20 cellular contexts compared by ENCODE assay signal in the genomic region with DNA sequence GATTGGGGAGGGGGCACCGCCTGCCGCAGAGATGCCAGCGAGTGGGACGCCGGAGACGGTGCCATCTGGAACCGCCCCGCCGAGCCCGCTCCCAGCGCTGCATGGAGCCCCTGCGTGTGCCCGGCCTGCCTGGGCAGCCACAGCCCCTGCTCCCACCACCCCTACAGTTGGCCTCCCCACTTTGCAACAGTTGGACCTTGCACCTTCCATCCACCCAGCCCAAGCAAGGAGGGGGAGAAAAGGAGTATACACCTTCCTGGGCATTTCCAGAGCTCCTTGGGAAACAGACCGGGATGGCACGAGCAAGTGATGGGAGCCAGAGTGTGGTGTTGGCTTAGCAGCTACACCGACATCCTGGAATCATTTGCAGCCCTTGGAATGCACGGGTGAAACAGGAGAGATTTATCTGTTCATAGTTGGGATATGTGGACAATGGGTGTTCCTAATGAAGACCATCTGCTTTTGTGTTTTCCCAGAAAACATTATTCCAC. TPM values are rescaled to one million over a fixed set of nuclear protein-coding genes. Genes with fewer than 3 reads are reported as not detected.
DNase-seq lines count a peak whose midpoint lies in the region; ATAC-seq, FAIRE-seq and TF ChIP-seq lines count a peak whose summit lies in the region.
"Had no signal": no experiment of that assay in that cellular context is flagged by ENCODE, and none has a peak within 500 bp of the region (broad histone marks: within the 10 kb centered on the region; RNA-seq: fewer than 3 reads in every experiment).

No MANE protein-coding gene starts in this region.

- H3K9me3 Mint-ChIP-seq in glutamatergic neuron (ENCODE audit: unreplicated experiment) = peaks cover 37% of the 10 kb centered on the region
- H3K9me3 Mint-ChIP-seq in type B pancreatic cell = no peaks in the 10 kb centered on the region
- H3K9me3 Mint-ChIP-seq in stimulated activated naive CD8-positive, alpha-beta T cell treated with anti-CD3 and anti-CD28 coated beads, Interleukin-15, amount 100 ng/mL, for 72 hours = no peaks in the 10 kb centered on the region
- H3K9me3 Mint-ChIP-seq: activated naive CD8-positive, alpha-beta T cell treated with anti-CD3 and anti-CD28 coated beads, Interleukin-2, amount 50 U/mL, for 24 hours; activated T-helper 1 cell treated with anti-CD3 and anti-CD28 coated beads, Interleukin-12 subunit alpha, Interleukin-12 subunit beta, Interleukin-2, Interleukin-4 antibody, amounts not matched to agents 30 ng/mL and 10 ng/mL and 1 ng/mL, durations not matched to agents 14 hours and 24 hours and 36 hours; neural crest cell had no signal

- H4K91ac ChIP-seq in neuronal stem cell (ENCODE audit: low read depth, low read length, poor library complexity) = no peak overlapping the region

- H2BK15ac ChIP-seq in neuronal stem cell (ENCODE audit: low read length) = peak overlapping the region; percentile 2

- H2BK120ac ChIP-seq in neuronal stem cell (ENCODE audit: low read depth, low read length) = no peak overlapping the region

- no CpG with 5 or more reads among the region's 17 CpGs for WGBS in neuronal stem cell (ENCODE audit: extremely low coverage in 2 of 2, insufficient read length in 2 of 2, insufficient replicate concordance in 1 of 2), 2 donors

- H3K27ac Mint-ChIP-seq in glutamatergic neuron (ENCODE audit: unreplicated experiment) = peak overlapping the region; percentile 99
- H3K27ac Mint-ChIP-seq in type B pancreatic cell = peak overlapping the region; percentile 31
- no peak overlapping the region for H3K27ac Mint-ChIP-seq in stimulated activated naive CD8-positive, alpha-beta T cell treated with anti-CD3 and anti-CD28 coated beads, Interleukin-15, amount 100 ng/mL, for 72 hours
- H3K27ac Mint-ChIP-seq: activated naive CD8-positive, alpha-beta T cell treated with anti-CD3 and anti-CD28 coated beads, Interleukin-2, amount 50 U/mL, for 24 hours; activated T-helper 1 cell treated with anti-CD3 and anti-CD28 coated beads, Interleukin-12 subunit alpha, Interleukin-12 subunit beta, Interleukin-2, Interleukin-4 antibody, amounts not matched to agents 30 ng/mL and 10 ng/mL and 1 ng/mL, durations not matched to agents 14 hours and 24 hours and 36 hours had no signal

- H3K9me3 ChIP-seq in adipocyte (ENCODE audit: control insufficient read depth, low read length) (no peaks in the 10 kb centered on the region), neuronal stem cell (replicated peaks in 1 of 2; ENCODE audit: control insufficient read depth in 2 of 2, insufficient read depth in 1 of 2, low read depth in 1 of 2, low read length in 2 of 2) (no peaks in the 10 kb centered on the region)

- H4K8ac ChIP-seq in neuronal stem cell (ENCODE audit: low read depth, low read length) = no peak overlapping the region

- H3K4me1 ChIP-seq in adipocyte (ENCODE audit: control insufficient read depth, insufficient read depth, low read length) (peaks cover 87% of the 10 kb centered on the region), neuronal stem cell (ENCODE audit: control insufficient read depth in 2 of 2, insufficient read depth in 1 of 2, low read depth in 1 of 2, low read length in 2 of 2) (peaks cover 28 to 40% of the 10 kb centered on the region in 2 donors)

- no peak overlapping the region for H2BK5ac ChIP-seq in neuronal stem cell (ENCODE audit: low read length)

- H2AFZ ChIP-seq in neuronal stem cell (ENCODE audit: low read length) = peak overlapping the region; percentile 79

- H3K36me3 ChIP-seq in adipocyte (ENCODE audit: control insufficient read depth, insufficient read depth, low read length, severe bottlenecking) = no peaks in the 10 kb centered on the region
- H3K36me3 ChIP-seq in neuronal stem cell (replicated peaks in 1 of 2; ENCODE audit: control insufficient read depth in 2 of 2, insufficient read depth in 2 of 2, low read length in 2 of 2) = no peaks in the 10 kb centered on the region

- H2AK5ac ChIP-seq in neuronal stem cell (ENCODE audit: low read depth, low read length) = peak overlapping the region; percentile 68

- no peaks in the 10 kb centered on the region for H3K79me1 ChIP-seq in neuronal stem cell (ENCODE audit: low read depth, low read length)

- H3K4me3 ChIP-seq in adipocyte (ENCODE audit: low read length) (peak overlapping the region; percentile 94), neuronal stem cell (ENCODE audit: low read length in 2 of 2) (no peak overlapping the region)

- no peak for TF ChIP-seq POLR2A in GM12891 (IDR thresholded peaks at IDR 0.05; ENCODE audit: low read depth, low read length)

- no peak for TF ChIP-seq CTCF in glutamatergic neuron (IDR thresholded peaks at IDR 0.05; ENCODE audit: partially characterized antibody, unreplicated experiment)
- no peak for TF ChIP-seq CTCF in type B pancreatic cell (conservative IDR thresholded peaks at IDR 0.05)

- no peak overlapping the region for H3K4me2 ChIP-seq in neuronal stem cell (ENCODE audit: insufficient read depth, low read length, poor library complexity, severe bottlenecking)

- no peak for ATAC-seq in stimulated activated naive CD8-positive, alpha-beta T cell treated with anti-CD3 and anti-CD28 coated beads, Interleukin-15, amount 100 ng/mL, for 72 hours
- ATAC-seq: activated naive CD8-positive, alpha-beta T cell treated with anti-CD3 and anti-CD28 coated beads, Interleukin-2, amount 50 U/mL, for 24 hours had no signal

- H3K4me3 Mint-ChIP-seq in glutamatergic neuron (ENCODE audit: unreplicated experiment) (peak overlapping the region; percentile 92), type B pancreatic cell (no peak overlapping the region)
- no peak overlapping the region for H3K4me3 Mint-ChIP-seq in stimulated activated naive CD8-positive, alpha-beta T cell treated with anti-CD3 and anti-CD28 coated beads, Interleukin-15, amount 100 ng/mL, for 72 hours
- H3K4me3 Mint-ChIP-seq: activated naive CD8-positive, alpha-beta T cell treated with anti-CD3 and anti-CD28 coated beads, Interleukin-2, amount 50 U/mL, for 24 hours; activated T-helper 1 cell treated with anti-CD3 and anti-CD28 coated beads, Interleukin-12 subunit alpha, Interleukin-12 subunit beta, Interleukin-2, Interleukin-4 antibody, amounts not matched to agents 30 ng/mL and 10 ng/mL and 1 ng/mL, durations not matched to agents 14 hours and 24 hours and 36 hours had no signal

- peak overlapping the region; percentile 38 for H3K18ac ChIP-seq in neuronal stem cell (ENCODE audit: low read length)

- no peak overlapping the region for H3K4ac ChIP-seq in neuronal stem cell (ENCODE audit: low read length)

- no peak for FAIRE-seq in GM12891 (lab: Jason Lieb, UNC)
- FAIRE-seq: HTR-8/SVneo, keratinocyte had no signal

- no peak overlapping the region for H2BK12ac ChIP-seq in neuronal stem cell (ENCODE audit: low read length)

- H3K36me3 Mint-ChIP-seq in glutamatergic neuron (ENCODE audit: unreplicated experiment) (peaks cover 16% of the 10 kb centered on the region), type B pancreatic cell (peaks cover 3% of the 10 kb centered on the region)

- peaks cover 50% of the 10 kb centered on the region for H3K4me1 Mint-ChIP-seq in glutamatergic neuron (ENCODE audit: low read depth, unreplicated experiment)
- peaks cover 63% of the 10 kb centered on the region for H3K4me1 Mint-ChIP-seq in type B pancreatic cell (ENCODE audit: unreplicated experiment)
- H3K4me1 Mint-ChIP-seq in stimulated activated naive CD8-positive, alpha-beta T cell treated with anti-CD3 and anti-CD28 coated beads, Interleukin-15, amount 100 ng/mL, for 72 hours = peaks cover 6% of the 10 kb centered on the region

- no peak for DNase-seq in adipocyte (ENCODE audit: low read depth)
- peak; percentile 16 for DNase-seq in glutamatergic neuron
- DNase-seq in neuronal stem cell (ENCODE audit: low spot score) = no peak
- DNase-seq in type B pancreatic cell (ENCODE audit: extremely low spot score, unreplicated experiment) = no peak
- no peak for DNase-seq in stimulated activated naive CD8-positive, alpha-beta T cell treated with anti-CD3 and anti-CD28 coated beads, Interleukin-15, amount 100 ng/mL, for 72 hours
- no peak for DNase-seq in AML-193 (lab: John Stamatoyannopoulos, UW)
- no peak for DNase-seq in GM12891 (ENCODE audit: insufficient read length, low spot score)
- DNase-seq: activated CD8-positive, alpha-beta memory T cell treated with anti-CD3 and anti-CD28 coated beads for 24 hours; activated naive CD8-positive, alpha-beta T cell treated with anti-CD3 and anti-CD28 coated beads, Interleukin-2, amount 50 U/mL, for 24 hours; C1 segment of cervical spinal cord; GF-D8; hypothalamus; mesendoderm; NCI-H1105 treated with DMSO at 0.1 percent for 48 hours; NCI-H2171 had no signal

- peaks cover 30% of the 10 kb centered on the region for H3K27me3 Mint-ChIP-seq in glutamatergic neuron (ENCODE audit: unreplicated experiment)
- H3K27me3 Mint-ChIP-seq in type B pancreatic cell = peaks cover 76% of the 10 kb centered on the region
- H3K27me3 Mint-ChIP-seq in stimulated activated naive CD8-positive, alpha-beta T cell treated with anti-CD3 and anti-CD28 coated beads, Interleukin-15, amount 100 ng/mL, for 72 hours = peaks cover 98% of the 10 kb centered on the region

- H3K27me3 ChIP-seq in adipocyte (replicated peaks; ENCODE audit: control insufficient read depth, insufficient read depth, low read length) (no peaks in the 10 kb centered on the region), neuronal stem cell (ENCODE audit: control insufficient read depth in 3 of 3, insufficient read depth in 3 of 3, low read depth in 1 of 3, low read length in 3 of 3) (peaks cover 0 to 25% (median 17%) of the 10 kb centered on the region in 3 experiments)

- no peak overlapping the region for H3K23ac ChIP-seq in neuronal stem cell (ENCODE audit: low read depth, low read length, poor library complexity)

- no peak overlapping the region for H3K14ac ChIP-seq in neuronal stem cell (ENCODE audit: low read length)

- no peak overlapping the region for H3K27ac ChIP-seq in neuronal stem cell (replicated peaks; ENCODE audit: low read length)

- H3K9ac ChIP-seq in adipocyte (ENCODE audit: low read length) (peak overlapping the region; percentile 81), neuronal stem cell (ENCODE audit: low read depth, low read length, poor library complexity) (no peak overlapping the region)

TF ChIP-seq in GM12891, 5 proteins besides CTCF, POLR2A, EP300 and RAD21:
- TF ChIP-seq TAF1 (IDR thresholded peaks at IDR 0.05; ENCODE audit: low read depth, low read length) (no peak), SPI1 (IDR thresholded peaks at IDR 0.05; ENCODE audit: low read depth, low read length) (no peak), POU2F2 (IDR thresholded peaks at IDR 0.05; ENCODE audit: low read depth, low read length) (no peak), POLR2AphosphoS5 (IDR thresholded peaks at IDR 0.05; ENCODE audit: low read depth, low read length) (no peak), PAX5 (IDR thresholded peaks at IDR 0.05; ENCODE audit: insufficient read depth, low read length, severe bottlenecking) (no peak)

RNA-seq across cellular contexts. Expression of gene EBF3, which starts 10.5 kb away (rescaled TPM):
- total RNA-seq in glutamatergic neuron (ENCODE audit: unreplicated experiment) = 544 TPM
- polyA plus RNA-seq in neuronal stem cell (2013, experiment 1 of 2) = 3.3 TPM
- polyA plus RNA-seq in neuronal stem cell (2013, experiment 2 of 2) = 3.1 TPM
- total RNA-seq in type B pancreatic cell (ENCODE audit: low replicate concordance) = 0.81 and 26.1 TPM in 2 replicates
- polyA plus RNA-seq in GM12891 (2012; ENCODE audit: low read depth, missing spikeins) = not detected
- total RNA-seq: activated T-helper 1 cell treated with anti-CD3 and anti-CD28 coated beads, Interleukin-12 subunit alpha, Interleukin-12 subunit beta, Interleukin-2, Interleukin-4 antibody, amounts not matched to agents 30 ng/mL and 10 ng/mL and 1 ng/mL, durations not matched to agents 14 hours and 24 hours and 36 hours; epithelial cell of proximal tubule had no signal
- polyA plus RNA-seq: keratinocyte had no signal

Comparison
In these comparisons a context has a peak if more than half of its experiments do, and no peak if none do; other contexts are left out.
1. H3K27ac Mint-ChIP-seq: peak in glutamatergic neuron (single experiment) and type B pancreatic cell (single experiment); none in stimulated activated naive CD8-positive, alpha-beta T cell treated with anti-CD3 and anti-CD28 coated beads, Interleukin-15, amount 100 ng/mL, for 72 hours (0 of 2).
2. RNA of gene EBF3, which starts 10.5 kb away (total RNA-seq): 544 TPM in glutamatergic neuron (single experiment); 0.81 to 26.1 TPM in type B pancreatic cell; every median in the first group is over 10 times any median in the second.